24 cellular contexts compared by ENCODE assay signal in the genomic region with DNA sequence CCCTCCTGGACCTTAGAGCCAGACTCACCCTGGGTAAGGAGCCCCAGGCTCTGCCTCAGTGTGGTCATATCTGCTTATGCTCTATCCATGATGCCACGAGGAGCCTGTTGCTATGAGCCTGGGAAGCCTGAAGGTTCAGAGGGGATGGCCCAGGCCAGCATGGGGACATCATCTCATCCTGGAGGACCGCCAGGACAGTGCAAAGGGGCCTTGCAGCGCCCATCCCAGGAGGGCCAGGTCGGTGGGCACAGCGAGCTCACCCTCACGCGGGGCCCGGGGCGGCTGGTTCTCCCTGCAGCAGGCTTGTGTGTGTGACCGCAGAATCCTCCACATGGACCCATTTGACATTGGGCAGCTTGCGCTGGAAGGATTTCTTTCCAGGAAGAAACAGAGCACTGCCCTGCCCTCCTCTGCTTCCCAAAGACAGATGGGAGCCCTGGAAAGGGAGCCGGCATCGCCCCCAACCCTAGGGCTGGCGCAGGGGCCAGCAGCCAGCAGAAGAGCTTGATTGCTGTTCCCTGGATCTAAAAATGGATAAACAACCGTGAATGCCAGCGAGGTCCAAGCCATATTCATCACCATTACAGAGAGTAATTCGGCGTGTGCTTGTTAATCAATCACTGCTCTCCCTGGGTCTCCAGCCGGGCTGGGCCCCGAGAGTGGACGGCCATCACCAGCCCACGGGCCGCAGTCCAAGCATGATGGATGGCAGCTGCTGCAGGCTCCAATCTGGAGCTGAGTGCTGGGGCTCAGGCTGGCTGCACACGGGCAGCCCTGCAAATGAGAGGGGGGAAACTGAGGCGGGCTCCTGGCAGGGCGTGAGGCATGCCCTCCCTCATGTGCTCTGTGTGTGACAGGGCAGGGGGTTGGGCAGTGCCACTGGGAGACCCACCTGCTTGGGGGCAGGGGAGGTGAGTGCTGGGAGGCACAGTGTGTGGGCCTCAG.
A peak's percentile ranks its signal among the peaks of the same experiment; 100 is the strongest.
DNase-seq lines count a peak whose midpoint lies in the region; ATAC-seq and TF ChIP-seq lines count a peak whose summit lies in the region.
"Had no signal": no experiment of that assay in that cellular context is flagged by ENCODE, and none has a peak within 500 bp of the region (broad histone marks: within the 10 kb centered on the region; RNA-seq: fewer than 3 reads in every experiment).

No MANE protein-coding gene starts in this region.

- no peak overlapping the region for H2BK15ac ChIP-seq in mesendoderm (replicated peaks; ENCODE audit: low read depth)

- no peak overlapping the region for H2BK5ac ChIP-seq in mesendoderm (ENCODE audit: low read length)

- H2BK120ac ChIP-seq in mesendoderm (ENCODE audit: low read depth, low read length): no peak overlapping the region

- H4K20me1 ChIP-seq in GM23338 (replicated peaks; ENCODE audit: insufficient read depth): no peaks in the 10 kb centered on the region
- H4K20me1 ChIP-seq: BLaER1 had no signal

- no peaks in the 10 kb centered on the region for H3F3A ChIP-seq in GM23338 (replicated peaks; ENCODE audit: low read depth)

- no peaks in the 10 kb centered on the region; the same call in 1 of the 2 replicates for H3K36me3 ChIP-seq in GM23338 (ENCODE audit: insufficient read depth)
- H3K36me3 ChIP-seq in mesendoderm (ENCODE audit: control insufficient read depth, insufficient read depth, low read length): no peaks in the 10 kb centered on the region
- H3K36me3 ChIP-seq in sigmoid colon: no peaks in the 10 kb centered on the region
- H3K36me3 ChIP-seq: BLaER1, HAP-1, MG63, SJSA1 had no signal

- H3K4me1 ChIP-seq in GM23338 (ENCODE audit: insufficient read depth): no peaks in the 10 kb centered on the region
- no peaks in the 10 kb centered on the region for H3K4me1 ChIP-seq in mesendoderm (ENCODE audit: control insufficient read depth, low read depth, low read length)
- no peaks in the 10 kb centered on the region for H3K4me1 ChIP-seq in sigmoid colon
- H3K4me1 ChIP-seq: HAP-1, SJSA1 had no signal

- H3K79me2 ChIP-seq in GM23338 (replicated peaks; ENCODE audit: insufficient read depth): no peaks in the 10 kb centered on the region
- no peaks in the 10 kb centered on the region for H3K79me2 ChIP-seq in mesendoderm (ENCODE audit: control insufficient read depth, insufficient read depth, low read length)

- H3K36me3 Mint-ChIP-seq in GM23338 (ENCODE audit: low read depth) (no peaks in the 10 kb centered on the region), chondrocyte (ENCODE audit: low read depth) (no peaks in the 10 kb centered on the region)
- H3K36me3 Mint-ChIP-seq: CD4-positive, CD25-positive, alpha-beta regulatory T cell had no signal

- no peak for TF ChIP-seq POLR2A in sigmoid colon (IDR thresholded peaks at IDR 0.05)

- peak overlapping the region; percentile 15 for H3K56ac ChIP-seq in mesendoderm (ENCODE audit: low read length)

- no peak overlapping the region for H4K5ac ChIP-seq in mesendoderm (ENCODE audit: low read length)

- no peak overlapping the region for H3K27ac ChIP-seq in GM23338 (ENCODE audit: low read depth)
- no peak overlapping the region for H3K27ac ChIP-seq in mesendoderm (ENCODE audit: low read depth, low read length)
- no peak overlapping the region for H3K27ac ChIP-seq in sigmoid colon
- H3K27ac ChIP-seq: BLaER1, GM23248, PC-9, SJSA1 had no signal

- H3K4me1 Mint-ChIP-seq in GM23338 (no peaks in the 10 kb centered on the region; the same call in 2 of the 3 replicates), chondrocyte (ENCODE audit: low read depth) (no peaks in the 10 kb centered on the region)
- H3K4me1 Mint-ChIP-seq: CD4-positive, CD25-positive, alpha-beta regulatory T cell had no signal

- H3K79me1 ChIP-seq in mesendoderm (ENCODE audit: low read length): no peaks in the 10 kb centered on the region

- no peak overlapping the region for H2AK5ac ChIP-seq in mesendoderm (ENCODE audit: low read length)

- DNase-seq in GM23338 (ENCODE audit: low spot score): no peak
- DNase-seq in chondrocyte (ENCODE audit: low spot score): peak; percentile 81
- no peak for DNase-seq in mesendoderm
- peak; percentile 54 for DNase-seq in sigmoid colon
- no peak for DNase-seq in NK-92 treated with Interleukin-12 subunit alpha and Interleukin-12 subunit beta, amount 100 ng/mL, for 24 hours (lab: John Stamatoyannopoulos, UW)
- DNase-seq: CD4-positive, CD25-positive, alpha-beta regulatory T cell; DND-41; GM23248; IMR-90; KG1; MG63; NCI-H1105 treated with DMSO at 0.1 percent for 48 hours; NCI-H146; NCI-H1930; NCI-H446 treated with DMSO at 0.1 percent for 48 hours; NCI-H526; NCI-H82; PC-9 had no signal

- no peaks in the 10 kb centered on the region for H3K9me3 Mint-ChIP-seq in GM23338
- H3K9me3 Mint-ChIP-seq in chondrocyte (ENCODE audit: low read depth): no peaks in the 10 kb centered on the region
- H3K9me3 Mint-ChIP-seq: CD4-positive, CD25-positive, alpha-beta regulatory T cell had no signal

- no peak overlapping the region for H3K23ac ChIP-seq in mesendoderm (ENCODE audit: low read length)

- TF ChIP-seq EP300 in sigmoid colon (IDR thresholded peaks at IDR 0.05): no peak

- TF ChIP-seq CTCF in GM23338 (conservative IDR thresholded peaks at IDR 0.05; ENCODE audit: low read depth in 2 of 2) (no peak), chondrocyte (IDR thresholded peaks at IDR 0.05) (no peak), sigmoid colon (IDR thresholded peaks at IDR 0.05) (no peak)

- H3K27me3 ChIP-seq in GM23338 (ENCODE audit: insufficient read depth) (no peaks in the 10 kb centered on the region), mesendoderm (ENCODE audit: insufficient read depth, low read length, poor library complexity) (no peaks in the 10 kb centered on the region), sigmoid colon (peaks cover 0 to 30% (median 0%) of the 10 kb centered on the region in 3 donors)
- H3K27me3 ChIP-seq: BLaER1, MG63, SJSA1 had no signal

- ATAC-seq in GM23338 (no peak), GM21381 (IDR thresholded peaks at IDR 0.05; ENCODE audit: unreplicated experiment) (no peak), HG03571 (IDR thresholded peaks at IDR 0.05; ENCODE audit: unreplicated experiment) (no peak)
- ATAC-seq: Right ventricle myocardium inferior had no signal

- intact Hi-C loops in sigmoid colon (cut with DNase I): no loop called here

- H3K4me3 Mint-ChIP-seq in GM23338 (no peak overlapping the region), chondrocyte (ENCODE audit: unreplicated experiment) (no peak overlapping the region)
- H3K4me3 Mint-ChIP-seq: CD4-positive, CD25-positive, alpha-beta regulatory T cell had no signal

- H3K4me3 ChIP-seq in GM23338: no peak overlapping the region
- no peak overlapping the region for H3K4me3 ChIP-seq in mesendoderm (ENCODE audit: low read length)
- no peak overlapping the region for H3K4me3 ChIP-seq in sigmoid colon
- H3K4me3 ChIP-seq: BLaER1, GM23248, HAP-1, MG63, PC-9, SJSA1 had no signal

- WGBS in mesendoderm (ENCODE audit: extremely low coverage, insufficient coverage, low lambda C conversion rate): no CpG with 5 or more reads among the region's 26 CpGs
- WGBS in sigmoid colon, 2 donors: 76 to 77% methylated on average over 26 of the region's 26 CpGs

- no peak overlapping the region for H3K4ac ChIP-seq in mesendoderm (ENCODE audit: low read depth, low read length)

- H3K4me2 ChIP-seq in GM23338 (no peak overlapping the region), mesendoderm (ENCODE audit: low read length) (no peak overlapping the region)
- H3K4me2 ChIP-seq: BLaER1, PC-9 had no signal

- H3K9me2 ChIP-seq in GM23338 (ENCODE audit: insufficient read depth): no peaks in the 10 kb centered on the region

- no peaks in the 10 kb centered on the region for H3K9me3 ChIP-seq in sigmoid colon
- H3K9me3 ChIP-seq: BLaER1, HAP-1, MG63 had no signal

- no peak overlapping the region for H3K9ac ChIP-seq in mesendoderm (ENCODE audit: low read length)
- H3K9ac ChIP-seq: BLaER1, GM23248 had no signal

- H3K27ac Mint-ChIP-seq in GM23338 (peak overlapping the region; percentile 11; the same call in 1 of the 2 replicates), chondrocyte (ENCODE audit: unreplicated experiment) (no peak overlapping the region)
- H3K27ac Mint-ChIP-seq: CD4-positive, CD25-positive, alpha-beta regulatory T cell had no signal

- H3K18ac ChIP-seq in mesendoderm (ENCODE audit: low read length): no peak overlapping the region

- H4K8ac ChIP-seq in mesendoderm (ENCODE audit: low read depth, low read length): no peak overlapping the region

- H3K27me3 Mint-ChIP-seq in GM23338 (ENCODE audit: insufficient read depth, low read depth, poor library complexity): peaks cover 4% of the 10 kb centered on the region
- H3K27me3 Mint-ChIP-seq in chondrocyte (ENCODE audit: low read depth): peaks cover 22% of the 10 kb centered on the region
- H3K27me3 Mint-ChIP-seq: CD4-positive, CD25-positive, alpha-beta regulatory T cell had no signal

- no peak overlapping the region for H2AFZ ChIP-seq in GM23338
- H2AFZ ChIP-seq: GM23248, PC-9 had no signal

TF ChIP-seq in GM23338, 12 proteins besides CTCF, POLR2A, EP300 and RAD21 (continues in another document):
- TF ChIP-seq STAT1 (IDR thresholded peaks at IDR 0.05; ENCODE audit: unreplicated experiment): no peak
- TF ChIP-seq EZH2phosphoT487 (IDR thresholded peaks at IDR 0.05; ENCODE audit: unreplicated experiment): no peak
- TF ChIP-seq ZNF114 (CRISPR knock-in tag; IDR thresholded peaks at IDR 0.05): no peak
- TF ChIP-seq EZH2 (IDR thresholded peaks at IDR 0.05; ENCODE audit: low read depth, unreplicated experiment): no peak
- no peak for TF ChIP-seq JUNB (IDR thresholded peaks at IDR 0.05; ENCODE audit: unreplicated experiment)
- TF ChIP-seq ZNF331 (CRISPR knock-in tag; IDR thresholded peaks at IDR 0.05; ENCODE audit: low read depth): no peak

Comparison
In these comparisons a context has a peak if more than half of its experiments do, and no peak if none do; other contexts are left out.
1. DNase-seq: peak in chondrocyte (single experiment) and sigmoid colon (single experiment); none in GM23338 (single experiment), mesendoderm (single experiment) and NK-92 treated with Interleukin-12 subunit alpha and Interleukin-12 subunit beta, amount 100 ng/mL, for 24 hours (single experiment).